Comparison of ENCODE assay signal across 19 cellular contexts in the genomic region with DNA sequence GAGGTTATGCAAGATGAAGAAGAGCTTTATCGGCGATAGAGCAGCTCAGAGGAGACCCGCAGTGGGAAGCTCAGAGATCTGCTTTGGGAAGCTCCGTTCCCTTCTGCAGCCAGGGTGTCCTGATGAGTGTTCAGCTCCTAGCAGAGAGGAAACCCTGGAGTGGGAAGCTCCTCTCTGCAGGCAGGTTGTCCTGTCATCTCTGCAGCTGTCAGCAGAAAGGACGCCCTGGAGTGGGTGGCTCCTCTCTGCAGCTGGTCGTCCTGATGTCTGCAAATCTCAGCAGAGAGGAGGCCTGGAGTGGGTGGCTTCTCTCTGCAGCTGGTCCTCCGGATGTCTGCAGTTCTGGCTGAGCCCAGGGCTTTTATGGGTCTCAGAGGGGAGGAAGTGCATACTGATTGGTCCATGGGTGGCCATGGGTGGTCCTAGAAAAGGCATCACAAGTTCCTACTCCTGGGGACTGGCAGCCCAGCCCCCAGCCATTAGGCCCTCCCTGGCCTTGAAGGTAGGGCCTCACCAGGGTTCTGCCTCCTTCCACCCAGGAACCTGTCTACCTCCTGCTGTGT.
A peak's percentile ranks its signal among the peaks of the same experiment; 100 is the strongest.
DNase-seq lines count a peak whose midpoint lies in the region; ATAC-seq and TF ChIP-seq lines count a peak whose summit lies in the region.
"Had no signal": no experiment of that assay in that cellular context is flagged by ENCODE, and none has a peak within 500 bp of the region (broad histone marks: within the 10 kb centered on the region; RNA-seq: fewer than 3 reads in every experiment).

No MANE protein-coding gene starts in this region.

- no peak overlapping the region for H3K4me3 Mint-ChIP-seq in activated naive CD4-positive, alpha-beta T cell treated with anti-CD3 and anti-CD28 coated beads, Interleukin-2, amount 10 ng/mL, durations not matched to agents 7 days and 5 days
- H3K4me3 Mint-ChIP-seq in T-cell: peak overlapping the region in 2 of 3 donors; percentile 72 to 77
- peak overlapping the region; percentile 37 for H3K4me3 Mint-ChIP-seq in stimulated activated effector memory CD8-positive, alpha-beta T cell treated with anti-CD3 and anti-CD28 coated beads, Interleukin-12 subunit alpha, Interleukin-12 subunit beta, amount 100 ng/mL, for 72 hours
- H3K4me3 Mint-ChIP-seq: GM23338, memory B cell had no signal

- no peaks in the 10 kb centered on the region for H3K79me2 ChIP-seq in Karpas-422 (ENCODE audit: low read length)

- intact Hi-C loops in aorta (cut with DNase I): no loop called here
- intact Hi-C loops in spleen (cut with DNase I; ENCODE audit: low total_unique reads): no loop called here

- peaks cover 15% of the 10 kb centered on the region for H3K36me3 Mint-ChIP-seq in activated naive CD4-positive, alpha-beta T cell treated with anti-CD3 and anti-CD28 coated beads, Interleukin-2, amount 10 ng/mL, durations not matched to agents 7 days and 5 days
- no peaks in the 10 kb centered on the region for H3K36me3 Mint-ChIP-seq in T-cell
- H3K36me3 Mint-ChIP-seq in stimulated activated effector memory CD8-positive, alpha-beta T cell treated with anti-CD3 and anti-CD28 coated beads, Interleukin-12 subunit alpha, Interleukin-12 subunit beta, amount 100 ng/mL, for 72 hours: no peaks in the 10 kb centered on the region

- ATAC-seq in T-cell (replicated peaks in 1 of 4): peak; percentile 26 to 47 (median 36)
- no peak for ATAC-seq in stimulated activated effector memory CD8-positive, alpha-beta T cell treated with anti-CD3 and anti-CD28 coated beads, Interleukin-12 subunit alpha, Interleukin-12 subunit beta, amount 100 ng/mL, for 72 hours
- ATAC-seq in aorta (ENCODE audit: low FRiP score): no peak
- ATAC-seq: K562, right cardiac atrium had no signal

- H3K9me3 Mint-ChIP-seq in activated naive CD4-positive, alpha-beta T cell treated with anti-CD3 and anti-CD28 coated beads, Interleukin-2, amount 10 ng/mL, durations not matched to agents 7 days and 5 days: peaks cover 6% of the 10 kb centered on the region
- H3K9me3 Mint-ChIP-seq in T-cell: no peaks in the 10 kb centered on the region
- H3K9me3 Mint-ChIP-seq in stimulated activated effector memory CD8-positive, alpha-beta T cell treated with anti-CD3 and anti-CD28 coated beads, Interleukin-12 subunit alpha, Interleukin-12 subunit beta, amount 100 ng/mL, for 72 hours: no peaks in the 10 kb centered on the region
- H3K9me3 Mint-ChIP-seq: memory B cell had no signal

- no peaks in the 10 kb centered on the region for H4K20me1 ChIP-seq in Karpas-422 (ENCODE audit: insufficient read depth, low read depth, low read length)

- peak; percentile 28 for DNase-seq in activated naive CD4-positive, alpha-beta T cell treated with anti-CD3 and anti-CD28 coated beads, Interleukin-2, amount 10 ng/mL, durations not matched to agents 7 days and 5 days
- DNase-seq in activated naive CD4-positive, alpha-beta T cell treated with anti-CD3 and anti-CD28 coated beads, Interleukin-2, amount 50 U/mL, for 16 hours: no peak
- DNase-seq in Karpas-422 (peak; percentile 60), T-cell (peak in 1 of 34 experiments; percentile 16), aorta (no peak), NCI-H2107 (lab: John Stamatoyannopoulos, UW) (no peak), spleen (no peak)
- no peak for DNase-seq in stimulated activated effector memory CD8-positive, alpha-beta T cell treated with anti-CD3 and anti-CD28 coated beads, Interleukin-12 subunit alpha, Interleukin-12 subunit beta, amount 100 ng/mL, for 72 hours (ENCODE audit: low spot score in 2 of 2)
- DNase-seq: activated gamma-delta T cell, NCI-H1092, NCI-H2029 treated with DMSO at 0.1 percent for 48 hours, NCI-H446 treated with DMSO at 0.1 percent for 48 hours, RPMI8226 had no signal

- H3K36me3 ChIP-seq in Karpas-422 (ENCODE audit: insufficient read depth, low read length): no peaks in the 10 kb centered on the region
- no peaks in the 10 kb centered on the region for H3K36me3 ChIP-seq in aorta (ENCODE audit: control insufficient read depth in 1 of 2, insufficient read depth in 2 of 2, low read length in 1 of 2)
- H3K36me3 ChIP-seq in spleen: no peaks in the 10 kb centered on the region
- H3K36me3 ChIP-seq: vagina had no signal

- H3K9ac ChIP-seq in Karpas-422 (ENCODE audit: low read length): no peak overlapping the region

- H3K27ac Mint-ChIP-seq in activated naive CD4-positive, alpha-beta T cell treated with anti-CD3 and anti-CD28 coated beads, Interleukin-2, amount 10 ng/mL, durations not matched to agents 7 days and 5 days: no peak overlapping the region
- peak overlapping the region; percentile 83 to 97 for H3K27ac Mint-ChIP-seq in T-cell
- no peak overlapping the region for H3K27ac Mint-ChIP-seq in stimulated activated effector memory CD8-positive, alpha-beta T cell treated with anti-CD3 and anti-CD28 coated beads, Interleukin-12 subunit alpha, Interleukin-12 subunit beta, amount 100 ng/mL, for 72 hours
- H3K27ac Mint-ChIP-seq: GM23338, memory B cell had no signal

- H3K27me3 ChIP-seq in Karpas-422 (ENCODE audit: low read length) (no peaks in the 10 kb centered on the region), aorta (ENCODE audit: control insufficient read depth in 1 of 2, insufficient read depth in 2 of 2, low read length in 1 of 2) (no peaks in the 10 kb centered on the region), spleen (replicated peaks in 1 of 7) (peaks cover 0 to 53% (median 3%) of the 10 kb centered on the region in 7 donors)
- H3K27me3 ChIP-seq: vagina had no signal

- H3K4me1 Mint-ChIP-seq in activated naive CD4-positive, alpha-beta T cell treated with anti-CD3 and anti-CD28 coated beads, Interleukin-2, amount 10 ng/mL, durations not matched to agents 7 days and 5 days: peaks cover 70% of the 10 kb centered on the region
- H3K4me1 Mint-ChIP-seq in T-cell: peaks cover 58 to 74% (median 68%) of the 10 kb centered on the region in 3 donors
- peaks cover 20% of the 10 kb centered on the region for H3K4me1 Mint-ChIP-seq in stimulated activated effector memory CD8-positive, alpha-beta T cell treated with anti-CD3 and anti-CD28 coated beads, Interleukin-12 subunit alpha, Interleukin-12 subunit beta, amount 100 ng/mL, for 72 hours
- H3K4me1 Mint-ChIP-seq: memory B cell had no signal

- no peak overlapping the region for H3K4me2 ChIP-seq in Karpas-422 (ENCODE audit: low read depth, low read length, poor library complexity, severe bottlenecking)
- H3K4me2 ChIP-seq: GM23338 had no signal

- H2AFZ ChIP-seq in Karpas-422 (ENCODE audit: low read length): no peak overlapping the region

- H3K9me2 ChIP-seq in Karpas-422 (replicated peaks; ENCODE audit: insufficient read depth, low read length): no peaks in the 10 kb centered on the region

- CTCF ChIA-PET in activated naive CD4-positive, alpha-beta T cell treated with anti-CD3 and anti-CD28 coated beads, Interleukin-2, amount 10 ng/mL, durations not matched to agents 7 days and 5 days (lab: Charles Lee): interaction anchor here (1.0 to 1.6 kb wide), 2 partner anchors 12 to 40 kb away, joined by 3 to 5 read pairs; no protein-coding TSS in a partner anchor
- CTCF ChIA-PET in T-cell (lab: Charles Lee): interaction anchor here in 1 of 2 donors (0.7 kb wide), 1 partner anchor 40 kb away, joined by 3 read pairs; no protein-coding TSS in a partner anchor

- H3K27ac ChIP-seq in Karpas-422 (ENCODE audit: low read length) (no peak overlapping the region), aorta (ENCODE audit: low read depth in 1 of 2, low read length in 2 of 2) (no peak overlapping the region), spleen (no peak overlapping the region)
- H3K27ac ChIP-seq: C4-2B, vagina had no signal

- H3K9me3 ChIP-seq in Karpas-422 (ENCODE audit: low read length): no peaks in the 10 kb centered on the region
- no peaks in the 10 kb centered on the region for H3K9me3 ChIP-seq in aorta (ENCODE audit: control insufficient read depth, low read length)
- H3K9me3 ChIP-seq in spleen: no peaks in the 10 kb centered on the region
- H3K9me3 ChIP-seq: vagina had no signal

- POLR2A ChIA-PET in T-cell (lab: Charles Lee): interaction anchor here in 1 of 2 donors (0.9 kb wide), 1 partner anchor 11 kb away, joined by 3 read pairs; no protein-coding TSS in a partner anchor

- TF ChIP-seq CTCF in spleen (IDR thresholded peaks at IDR 0.05 in 8 of 11, conservative IDR thresholded peaks at IDR 0.05 in 3 of 11): no peak

- 77 to 82% methylated on average over 7 of the region's 7 CpGs for WGBS in aorta, 2 donors
- WGBS in spleen, 5 donors: 80 to 96% (median 85%) methylated on average over 4 to 7 of the region's 7 CpGs

- peaks cover 12% of the 10 kb centered on the region for H3K27me3 Mint-ChIP-seq in activated naive CD4-positive, alpha-beta T cell treated with anti-CD3 and anti-CD28 coated beads, Interleukin-2, amount 10 ng/mL, durations not matched to agents 7 days and 5 days
- peaks cover 0 to 6% of the 10 kb centered on the region in 2 donors for H3K27me3 Mint-ChIP-seq in T-cell

- no peak for TF ChIP-seq POLR2A in spleen (IDR thresholded peaks at IDR 0.05)

- H3K4me1 ChIP-seq in Karpas-422 (ENCODE audit: low read length) (no peaks in the 10 kb centered on the region), aorta (ENCODE audit: control insufficient read depth in 1 of 2, insufficient read depth in 2 of 2, low read length in 2 of 2) (no peaks in the 10 kb centered on the region), spleen (no peaks in the 10 kb centered on the region)

- H3K4me3 ChIP-seq in Karpas-422 (ENCODE audit: low read length) (no peak overlapping the region), aorta (ENCODE audit: low read length in 2 of 2) (no peak overlapping the region), spleen (no peak overlapping the region)
- H3K4me3 ChIP-seq: GM23338, K562, vagina had no signal

Comparison
In these comparisons a context has a peak if more than half of its experiments do, and no peak if none do; other contexts are left out.
1. DNase-seq: peak in activated naive CD4-positive, alpha-beta T cell treated with anti-CD3 and anti-CD28 coated beads, Interleukin-2, amount 10 ng/mL, durations not matched to agents 7 days and 5 days (single experiment) and Karpas-422 (single experiment); none in activated naive CD4-positive, alpha-beta T cell treated with anti-CD3 and anti-CD28 coated beads, Interleukin-2, amount 50 U/mL, for 16 hours (single experiment), stimulated activated effector memory CD8-positive, alpha-beta T cell treated with anti-CD3 and anti-CD28 coated beads, Interleukin-12 subunit alpha, Interleukin-12 subunit beta, amount 100 ng/mL, for 72 hours (0 of 2), aorta (0 of 2), NCI-H2107 (single experiment) and spleen (single experiment).
2. H3K27ac Mint-ChIP-seq: peak in T-cell (2 of 2); none in activated naive CD4-positive, alpha-beta T cell treated with anti-CD3 and anti-CD28 coated beads, Interleukin-2, amount 10 ng/mL, durations not matched to agents 7 days and 5 days (single experiment) and stimulated activated effector memory CD8-positive, alpha-beta T cell treated with anti-CD3 and anti-CD28 coated beads, Interleukin-12 subunit alpha, Interleukin-12 subunit beta, amount 100 ng/mL, for 72 hours (single experiment).
3. ATAC-seq: peak in T-cell (4 of 4); none in stimulated activated effector memory CD8-positive, alpha-beta T cell treated with anti-CD3 and anti-CD28 coated beads, Interleukin-12 subunit alpha, Interleukin-12 subunit beta, amount 100 ng/mL, for 72 hours (single experiment) and aorta (single experiment).